Comparison of ENCODE assay signal across 8 cellular contexts in the genomic region with DNA sequence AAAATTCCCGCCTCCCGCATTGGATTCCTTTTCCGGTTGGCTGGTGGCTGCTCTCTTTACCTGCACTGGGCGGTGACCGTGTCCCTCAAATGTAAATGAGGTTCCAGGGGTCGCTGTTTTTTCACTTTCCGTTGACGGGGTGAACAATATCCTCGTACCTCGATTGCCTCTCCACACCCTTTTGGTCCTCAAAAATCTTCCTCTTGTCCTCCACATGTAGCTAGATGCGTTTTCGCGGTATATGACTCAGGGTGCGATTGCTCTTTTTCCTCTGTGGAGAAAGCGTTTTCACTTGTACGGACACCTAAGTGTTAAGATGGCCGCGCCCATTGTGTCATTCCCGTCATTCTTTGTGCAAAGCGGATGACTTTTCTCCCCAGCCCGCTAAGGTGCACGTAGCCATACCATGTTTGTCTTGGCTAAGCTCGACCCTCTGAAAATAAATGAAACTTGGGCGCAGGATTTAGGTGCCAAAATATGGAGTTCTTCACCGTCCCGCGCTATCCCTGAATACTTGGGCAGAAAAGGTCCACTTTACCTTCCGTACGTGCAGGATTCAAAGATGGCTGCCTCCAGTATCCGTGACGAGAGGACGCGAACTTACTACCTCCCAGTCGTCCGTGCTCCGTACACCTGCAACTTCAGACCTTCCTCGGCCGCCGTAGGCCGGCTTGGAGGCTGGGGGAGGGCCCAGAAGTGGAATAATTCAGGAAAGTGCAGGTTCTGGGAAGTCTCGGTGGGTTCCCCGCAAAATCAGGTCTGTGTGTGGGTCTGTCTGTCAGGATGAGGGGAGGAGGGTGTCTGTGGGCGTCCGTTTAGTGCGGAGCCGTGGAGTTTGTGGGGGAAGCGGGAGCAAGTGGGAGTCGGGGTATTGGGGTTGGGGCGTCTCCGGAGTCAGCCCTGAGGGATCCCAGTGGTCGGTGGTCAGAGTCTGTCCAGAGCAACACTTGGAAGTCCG. TPM values are rescaled to one million over a fixed set of nuclear protein-coding genes. Genes with fewer than 3 reads are reported as not detected.
DNase-seq lines count a peak whose midpoint lies in the region; ATAC-seq and TF ChIP-seq lines count a peak whose summit lies in the region.

A gene (plus strand): TSS at position 689 of the 958 bp plus-strand sequence. CDS start 8,749 bp downstream, outside the sequence.

- ATAC-seq in GM18870 (IDR thresholded peaks at IDR 0.05; ENCODE audit: unreplicated experiment) (peak; percentile 76), HG03175 (IDR thresholded peaks at IDR 0.05; ENCODE audit: unreplicated experiment) (peak; percentile 83)
- peak; percentile 95 for ATAC-seq in activated CD4-positive, alpha-beta T cell treated with anti-CD3 and anti-CD28 coated beads for 36 hours

- H3K27me3 Mint-ChIP-seq in activated CD4-positive, alpha-beta T cell treated with anti-CD3 and anti-CD28 coated beads for 36 hours = no peaks in the 10 kb centered on the region

- peak; percentile 70 for DNase-seq in AG04449 (ENCODE audit: low read depth, low spot score)
- DNase-seq in NCI-H345 treated with DMSO at 0.1 percent for 48 hours (lab: John Stamatoyannopoulos, UW; ENCODE audit: unreplicated experiment) = peak; percentile 83
- peak; percentile 91 for DNase-seq in activated CD4-positive, alpha-beta T cell treated with anti-CD3 and anti-CD28 coated beads for 36 hours
- DNase-seq in kidney glomerular epithelial cell (lab: John Stamatoyannopoulos, UW) = peak; percentile 99
- DNase-seq in stimulated activated CD4-positive, alpha-beta T cell treated with anti-CD3 and anti-CD28 coated beads, Interleukin-15, amount 100 ng/mL, for 48 hours (ENCODE audit: low read depth in 2 of 2) = peak; percentile 79 to 80

- H3K4me3 ChIP-seq in AG04449 (ENCODE audit: low read depth, low read length) = peak within 1 kb of the TSS; percentile 91

- POLR2A ChIA-PET in AG04449 (lab: Yijun Ruan, JAX) = no interaction called here
- POLR2A ChIA-PET in activated CD4-positive, alpha-beta T cell treated with anti-CD3 and anti-CD28 coated beads for 36 hours (lab: Charles Lee) = no interaction called here

- H3K4me3 Mint-ChIP-seq in activated CD4-positive, alpha-beta T cell treated with anti-CD3 and anti-CD28 coated beads for 36 hours = peak within 1 kb of the TSS; percentile 95

- CTCF ChIA-PET in AG04449 (lab: Yijun Ruan, JAX) = no interaction called here
- CTCF ChIA-PET in activated CD4-positive, alpha-beta T cell treated with anti-CD3 and anti-CD28 coated beads for 36 hours (lab: Charles Lee) = interaction anchor here (0.5 kb wide), 1 partner anchor 1415 kb away, joined by 3 read pairs; no protein-coding TSS in a partner anchor

- intact Hi-C loops in activated CD4-positive, alpha-beta T cell treated with anti-CD3 and anti-CD28 coated beads for 36 hours (cut with DNase I, micrococcal nuclease) = loop anchor here (1.0 to 10.0 kb wide), 12 partner anchors 22 to 600 kb away; a partner anchor contains a TSS

- TF ChIP-seq CTCF in AG04449 (IDR thresholded peaks at IDR 0.05; ENCODE audit: insufficient read depth, low read length, missing control alignments) = peak; percentile 2

- peaks cover 66% of the 10 kb centered on the region for H3K36me3 Mint-ChIP-seq in activated CD4-positive, alpha-beta T cell treated with anti-CD3 and anti-CD28 coated beads for 36 hours (ENCODE audit: low read depth)

- peak within 1 kb of the TSS; percentile 95 for H3K27ac ChIP-seq in cingulate gyrus (ENCODE audit: low read depth, low read length)

- H3K27ac Mint-ChIP-seq in activated CD4-positive, alpha-beta T cell treated with anti-CD3 and anti-CD28 coated beads for 36 hours = peak within 1 kb of the TSS; percentile 97

- peaks cover 20% of the 10 kb centered on the region for H3K4me1 Mint-ChIP-seq in activated CD4-positive, alpha-beta T cell treated with anti-CD3 and anti-CD28 coated beads for 36 hours

- peaks cover 54% of the 10 kb centered on the region for H3K9me3 Mint-ChIP-seq in activated CD4-positive, alpha-beta T cell treated with anti-CD3 and anti-CD28 coated beads for 36 hours (ENCODE audit: low read depth)

RNA-seq across cellular contexts. Expression of the gene that starts here (rescaled TPM):
- 1 to 10 TPM; 4.2 to 6.3 TPM for total RNA-seq in activated CD4-positive, alpha-beta T cell treated with anti-CD3 and anti-CD28 coated beads for 36 hours

Comparison
In these comparisons a context has a peak if more than half of its experiments do, and no peak if none do; other contexts are left out.
1. Peak in every context shown above with its lines: DNase-seq, ATAC-seq, H3K4me3 ChIP-seq and H3K27ac ChIP-seq.